ENCODE assay signal across 11 cellular contexts in the genomic region with DNA sequence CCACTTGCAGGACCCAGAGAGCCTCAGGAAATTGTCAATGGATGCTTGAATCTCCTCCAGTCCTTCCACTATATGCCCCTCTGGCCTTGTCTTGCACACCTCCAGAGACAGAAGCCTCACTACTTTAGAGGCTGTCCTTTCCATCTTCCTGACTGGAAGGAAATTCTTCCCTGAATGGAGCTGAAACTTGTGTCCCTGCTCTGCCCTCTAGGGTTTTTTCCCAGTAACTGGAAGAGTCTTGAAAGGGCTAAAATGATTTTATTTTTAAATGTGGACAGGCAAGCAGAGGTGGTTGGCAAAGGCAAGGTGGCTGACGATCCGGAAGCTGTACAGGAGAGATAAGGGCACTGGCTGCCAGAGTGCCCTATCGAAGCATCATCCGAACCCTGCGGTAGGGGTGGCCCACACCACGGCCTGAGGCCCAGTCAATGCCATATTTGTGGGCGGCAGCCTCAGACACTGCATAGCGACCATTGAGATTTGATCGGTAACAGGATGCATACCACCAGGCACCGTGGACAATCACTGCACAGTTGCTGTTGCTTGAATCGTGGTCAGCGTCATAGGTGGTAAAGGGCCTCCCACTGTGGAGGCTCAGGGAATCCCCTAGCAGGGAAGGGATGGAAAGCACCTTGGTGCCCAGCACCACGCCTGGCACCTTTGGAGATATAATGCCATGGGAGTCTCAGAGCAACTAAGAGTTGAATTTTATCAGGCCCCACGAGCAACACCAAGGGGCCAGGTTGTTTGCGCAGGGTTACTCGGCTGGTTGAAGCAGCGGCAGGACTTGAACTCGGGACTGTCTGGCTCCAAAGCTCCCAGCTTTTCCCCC. TPM values are rescaled to one million over a fixed set of nuclear protein-coding genes. Genes with fewer than 3 reads are reported as not detected.
DNase-seq lines count a peak whose midpoint lies in the region; ATAC-seq, FAIRE-seq and TF ChIP-seq lines count a peak whose summit lies in the region.
"Had no signal": no experiment of that assay in that cellular context is flagged by ENCODE, and none has a peak within 500 bp of the region (broad histone marks: within the 10 kb centered on the region; RNA-seq: fewer than 3 reads in every experiment).

No MANE protein-coding gene starts in this region.

- no peak overlapping the region for H3K56ac ChIP-seq in H9 (ENCODE audit: insufficient read length, low read depth, low read length)

- no peak overlapping the region for H3K18ac ChIP-seq in H9 (ENCODE audit: insufficient read length, low read depth, low read length)

- H3T11ph ChIP-seq in H9 (ENCODE audit: low read length) = no peak overlapping the region

- H3K27me3 Mint-ChIP-seq in H9 (ENCODE audit: low read depth) = peaks cover 13% of the 10 kb centered on the region

- no peak for DNase-seq in AG09309 (ENCODE audit: low read depth)
- DNase-seq in H9 = no peak
- no peak for DNase-seq in ascending aorta (ENCODE audit: low spot score in 2 of 2)
- DNase-seq in left lung = no peak
- DNase-seq in NCI-H187 (lab: John Stamatoyannopoulos, UW) = no peak
- DNase-seq in stomach = no peak
- no peak for DNase-seq in frontal cortex (ENCODE audit: low spot score in 2 of 2)
- DNase-seq in NCI-H2029 (lab: John Stamatoyannopoulos, UW) = no peak
- DNase-seq: activated CD4-positive, alpha-beta T cell treated with anti-CD3 and anti-CD28 coated beads, Interleukin-2, amount 50 U/mL, for 4 hours; effector CD4-positive, alpha-beta T cell; NCI-H748 treated with DMSO at 0.1 percent for 48 hours had no signal

- intact Hi-C loops in ascending aorta (cut with DNase I) (loop anchor here (10.0 kb wide), 1 partner anchor 1756 kb away; a partner anchor contains a TSS), left lung (cut with DNase I) (no loop called here), stomach (cut with DNase I; ENCODE audit: low total_unique reads) (no loop called here)

- H3K9me3 Mint-ChIP-seq in H9 = no peaks in the 10 kb centered on the region

- TF ChIP-seq CTCF in AG09309 (IDR thresholded peaks at IDR 0.05; ENCODE audit: control insufficient read depth, insufficient read depth, low read depth, low read length, missing control alignments) (peak; percentile 40), H9 (conservative IDR thresholded peaks at IDR 0.05) (peak; percentile 51), ascending aorta (IDR thresholded peaks at IDR 0.05) (peak in 1 of 3 experiments; percentile 16), left lung (IDR thresholded peaks at IDR 0.05) (no peak), stomach (IDR thresholded peaks at IDR 0.05) (no peak)

- no peaks in the 10 kb centered on the region for H3K27me3 ChIP-seq in H9 (ENCODE audit: insufficient read depth, low read length)
- no peaks in the 10 kb centered on the region for H3K27me3 ChIP-seq in ascending aorta
- H3K27me3 ChIP-seq in left lung = peaks cover 0 to 7% of the 10 kb centered on the region in 2 donors
- H3K27me3 ChIP-seq in stomach = no peaks in the 10 kb centered on the region

- H3K4me1 ChIP-seq in H9 (ENCODE audit: insufficient read depth, low read length) = no peaks in the 10 kb centered on the region; the same call in 1 of the 2 replicates
- peaks cover 21 to 23% of the 10 kb centered on the region in 2 donors for H3K4me1 ChIP-seq in ascending aorta
- H3K4me1 ChIP-seq in left lung = peaks cover 23 to 53% of the 10 kb centered on the region in 2 donors
- H3K4me1 ChIP-seq in stomach = peaks cover 28 to 49% (median 37%) of the 10 kb centered on the region in 4 donors

- H2BK120ac ChIP-seq in H9 (ENCODE audit: low read depth, low read length, poor library complexity, severe bottlenecking) = no peak overlapping the region

- no peak overlapping the region for H2BK15ac ChIP-seq in H9 (ENCODE audit: low read depth, low read length)

- H3K4ac ChIP-seq in H9 (ENCODE audit: low read depth, low read length) = no peak overlapping the region

- no peaks in the 10 kb centered on the region for H3K79me2 ChIP-seq in H9 (ENCODE audit: insufficient read depth, low read length)

- H3K4me3 Mint-ChIP-seq in H9 = 0 out of 5 replicates have a peak overlapping the region, but pooled peaks of 1 of the 2 experiments have one; percentile 17

- no peak overlapping the region for H3K4me3 ChIP-seq in AG09309 (ENCODE audit: control insufficient read depth, low read depth, low read length)
- H3K4me3 ChIP-seq in ascending aorta = no peak overlapping the region
- H3K4me3 ChIP-seq in left lung = peak overlapping the region in 1 of 2 donors; percentile 40
- no peak overlapping the region for H3K4me3 ChIP-seq in stomach

- ATAC-seq in left lung = no peak

- H2BK5ac ChIP-seq in H9 (ENCODE audit: insufficient read length, low read length) = no peak overlapping the region

- H3K4me1 Mint-ChIP-seq in H9 = peaks cover 16 to 37% of the 10 kb centered on the region in 2 experiments

- no peak overlapping the region for H3K27ac ChIP-seq in H9 (ENCODE audit: insufficient read length, low read depth, low read length)
- peak overlapping the region; percentile 1 to 13 for H3K27ac ChIP-seq in ascending aorta
- peak overlapping the region; percentile 42 to 73 for H3K27ac ChIP-seq in left lung
- peak overlapping the region in 2 of 5 donors; percentile 7 to 35 for H3K27ac ChIP-seq in stomach

- no peak overlapping the region for H3K23ac ChIP-seq in H9 (ENCODE audit: insufficient read length, low read depth, low read length)

- H3K36me3 ChIP-seq in ascending aorta (peaks cover 4 to 8% of the 10 kb centered on the region in 2 donors), left lung (peaks cover 0 to 9% of the 10 kb centered on the region in 2 donors), stomach (peaks cover under 1 to 6% (median 3%) of the 10 kb centered on the region in 4 donors)

- H3K36me3 Mint-ChIP-seq in H9 (ENCODE audit: insufficient read depth in 1 of 3, low read depth in 3 of 3) = no peaks in the 10 kb centered on the region

- FAIRE-seq in frontal cortex (lab: Jason Lieb, UNC) = no peak

- H2BK20ac ChIP-seq in H9 (ENCODE audit: low read depth, low read length, poor library complexity, severe bottlenecking) = no peak overlapping the region

- H3K9ac ChIP-seq in H9 (ENCODE audit: extremely low read depth, insufficient read length, low read length) = no peak overlapping the region

- no peaks in the 10 kb centered on the region for H3K9me3 ChIP-seq in H9 (ENCODE audit: control insufficient read depth, low read depth, low read length)
- H3K9me3 ChIP-seq in ascending aorta = no peaks in the 10 kb centered on the region
- no peaks in the 10 kb centered on the region for H3K9me3 ChIP-seq in left lung
- H3K9me3 ChIP-seq in stomach = no peaks in the 10 kb centered on the region

- no peak overlapping the region for H4K5ac ChIP-seq in H9 (ENCODE audit: insufficient read length, low read depth, low read length)

- H4K91ac ChIP-seq in H9 (ENCODE audit: insufficient read length, low read depth, low read length) = no peak overlapping the region

- H3K23me2 ChIP-seq in H9 (ENCODE audit: insufficient read length, low read depth, low read length, poor library complexity, severe bottlenecking) = peaks cover 9% of the 10 kb centered on the region

- peaks cover 2% of the 10 kb centered on the region for H4K20me1 ChIP-seq in H9 (ENCODE audit: control insufficient read depth, insufficient read depth, insufficient read length)

- TF ChIP-seq EP300 in stomach (IDR thresholded peaks at IDR 0.05) = no peak

- no peak overlapping the region for H2AFZ ChIP-seq in H9 (ENCODE audit: low read length)

- WGBS in H9 (ENCODE audit: extremely low coverage, insufficient read length, low lambda C conversion rate) = no CpG with 5 or more reads among the region's 18 CpGs
- 64 to 69% (median 65%) methylated on average over 18 of the region's 18 CpGs for WGBS in stomach, 5 donors

- no peak for TF ChIP-seq POLR2A in stomach (IDR thresholded peaks at IDR 0.05)

- no peak overlapping the region for H3K14ac ChIP-seq in H9 (ENCODE audit: insufficient read depth, low read length)

- no peak overlapping the region for H4K8ac ChIP-seq in H9 (replicated peaks; ENCODE audit: insufficient read length, low read depth, low read length)

- no peak overlapping the region for H3K27ac Mint-ChIP-seq in H9

- H3K79me1 ChIP-seq in H9 (ENCODE audit: insufficient read depth, low read depth, low read length, poor library complexity, severe bottlenecking) = no peaks in the 10 kb centered on the region

- H2BK12ac ChIP-seq in H9 (ENCODE audit: insufficient read length, low read depth, low read length) = no peak overlapping the region

- H2AK5ac ChIP-seq in H9 (ENCODE audit: insufficient read length, low read length) = no peak overlapping the region

- no peak overlapping the region for H3K4me2 ChIP-seq in H9 (ENCODE audit: insufficient read depth, insufficient read length, low read length)

RNA-seq across cellular contexts. Expression of a gene that starts 2.3 kb away (rescaled TPM):
- total RNA-seq in H9 (2021) (7.0 and 7.7 TPM in 2 replicates), ascending aorta (164 TPM), left lung (10 to 100 TPM; 81.7 to 83.3 TPM), stomach (10 to 100 TPM; 11.6 to 38.5 (median 25.8) TPM), frontal cortex (0.82 TPM)
- polyA plus RNA-seq in stomach = 100 to 1,000 TPM in 1 of 3 donors, 10 to 100 TPM in 2; 43.4 to 110 (median 48.0) TPM

RNA-seq across cellular contexts. Expression of a gene that starts 5.5 kb away (rescaled TPM):
- total RNA-seq in H9 (2021) (0.22 TPM in 2 replicates), ascending aorta (13.2 TPM), left lung (100 to 1,000 TPM; 156 to 487 TPM), stomach (10 to 100 TPM in 1 of 5 donors, 1 to 10 TPM in 1, under 1 TPM in 1, not detected in 2; 0.55 to 15.2 (median 2.8) TPM), frontal cortex (not detected)
- polyA plus RNA-seq in stomach = 10 to 100 TPM in 1 of 3 donors, 1 to 10 TPM in 2; 4.1 to 10.8 (median 5.0) TPM

RNA-seq across cellular contexts. Expression of a gene that starts 14.0 kb away (rescaled TPM):
- total RNA-seq in H9 (2021) (1.2 and 1.5 TPM in 2 replicates), ascending aorta (not detected), left lung (1 to 10 TPM; 4.0 to 5.9 TPM), stomach (not detected), frontal cortex (not detected)
- 1 to 10 TPM in 2 of 3 donors, not detected in 1; 1.5 to 8.7 TPM for polyA plus RNA-seq in stomach

RNA-seq across cellular contexts. Expression of a gene that starts 23.3 kb away (rescaled TPM):
- total RNA-seq in H9 (2021) (4.3 and 4.4 TPM in 2 replicates), ascending aorta (2.0 TPM), left lung (under 1 TPM; 0.16 to 0.29 TPM), stomach (under 1 TPM in 2 of 5 donors, not detected in 3; 0.18 to 0.43 TPM), frontal cortex (0.41 TPM)
- under 1 TPM in 2 of 3 donors, not detected in 1; 0.25 to 0.30 TPM for polyA plus RNA-seq in stomach

RNA-seq across cellular contexts. Expression of a gene that starts 27.3 kb away (rescaled TPM):
- total RNA-seq in H9 (2021) (12.0 and 13.0 TPM in 2 replicates), ascending aorta (0.21 TPM), left lung (10 to 100 TPM; 41.4 to 44.1 TPM), stomach (10 to 100 TPM; 15.6 to 65.1 (median 23.2) TPM), frontal cortex (not detected)
- polyA plus RNA-seq in stomach = 100 to 1,000 TPM in 2 of 3 donors, 10 to 100 TPM in 1; 78.5 to 222 (median 137) TPM

Comparison
In these comparisons a context has a peak if more than half of its experiments do, and no peak if none do; other contexts are left out.
1. CTCF ChIP-seq: peak in AG09309 (single experiment) and H9 (single experiment); none in left lung (0 of 2) and stomach (0 of 7).
2. RNA of a gene that starts 5.5 kb away (total RNA-seq): 156 to 487 TPM in left lung; 13.2 TPM in ascending aorta (single experiment), 0.55 to 15.2 TPM in stomach, 0.22 TPM in H9 and not detected in frontal cortex (single experiment); every median in the first group is over 4 times any median in the second.